In the genomic region with DNA sequence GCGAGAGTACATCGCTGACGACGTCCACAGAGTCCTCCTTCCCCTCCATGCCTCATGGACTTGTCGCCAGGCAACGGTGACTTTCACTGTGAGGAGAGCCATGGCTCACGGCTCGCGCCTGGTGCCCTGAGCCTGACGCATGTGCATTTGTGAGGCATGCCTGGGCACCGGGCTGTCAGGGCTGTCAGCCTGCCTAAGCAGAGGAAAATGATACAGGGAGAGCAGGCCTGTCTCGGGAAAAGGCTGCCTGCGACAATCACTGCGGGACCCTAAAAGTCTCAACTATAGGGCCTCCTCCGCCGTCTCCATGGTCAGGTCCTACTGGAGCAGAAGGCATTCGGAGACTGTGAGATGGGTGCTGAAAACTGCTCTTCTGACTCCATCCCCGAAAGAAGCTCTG, we compare ENCODE assay signal across 16 cellular contexts.
A peak's percentile ranks its signal among the peaks of the same experiment; 100 is the strongest.
DNase-seq lines count a peak whose midpoint lies in the region; FAIRE-seq and TF ChIP-seq lines count a peak whose summit lies in the region.
"Had no signal": no experiment of that assay in that cellular context is flagged by ENCODE, and none has a peak within 500 bp of the region (broad histone marks: within the 10 kb centered on the region; RNA-seq: fewer than 3 reads in every experiment).

No MANE protein-coding gene starts in this region.

- H3K4me3 Mint-ChIP-seq in endothelial cell (ENCODE audit: unreplicated experiment), result no peak overlapping the region
- H3K4me3 Mint-ChIP-seq: B cell; CD8-positive, alpha-beta T cell had no signal

- H3K36me3 Mint-ChIP-seq in endothelial cell (ENCODE audit: low read depth, unreplicated experiment), result no peaks in the 10 kb centered on the region
- H3K36me3 Mint-ChIP-seq: CD8-positive, alpha-beta T cell had no signal

- no peak for TF ChIP-seq CTCF in endothelial cell (IDR thresholded peaks at IDR 0.05; ENCODE audit: unreplicated experiment)

- peak; percentile 41 for DNase-seq in activated CD8-positive, alpha-beta memory T cell treated with anti-CD3 and anti-CD28 coated beads for 24 hours
- DNase-seq in activated CD8-positive, alpha-beta memory T cell treated with anti-CD3 and anti-CD28 coated beads, Interleukin-2, amount 50 U/mL, for 4 hours, result no peak
- peak; percentile 7 for DNase-seq in Daoy (ENCODE audit: low read depth)
- DNase-seq in iPS-NIHi7 (ENCODE audit: extremely low spot score), result peak; percentile 1
- DNase-seq in urothelium cell line (ENCODE audit: low spot score), result peak; percentile 1
- DNase-seq in NCI-H774 (lab: John Stamatoyannopoulos, UW), result no peak
- no peak for DNase-seq in endothelial cell (ENCODE audit: low spot score)
- DNase-seq: ACHN; CD8-positive, alpha-beta T cell; Kasumi-1; NCI-H2029 treated with DMSO at 0.1 percent for 48 hours; NCI-H226; SIG-M5 had no signal

- H3K9me3 Mint-ChIP-seq in endothelial cell (ENCODE audit: unreplicated experiment), result peaks cover 29% of the 10 kb centered on the region
- H3K9me3 Mint-ChIP-seq: CD8-positive, alpha-beta T cell had no signal

- H3K27ac Mint-ChIP-seq in endothelial cell (ENCODE audit: unreplicated experiment), result no peak overlapping the region
- H3K27ac Mint-ChIP-seq: B cell; CD8-positive, alpha-beta T cell had no signal

- peaks cover 12% of the 10 kb centered on the region for H3K27me3 Mint-ChIP-seq in endothelial cell (ENCODE audit: unreplicated experiment)
- H3K27me3 Mint-ChIP-seq: B cell had no signal

- no peaks in the 10 kb centered on the region for H3K4me1 Mint-ChIP-seq in endothelial cell (ENCODE audit: unreplicated experiment)
- H3K4me1 Mint-ChIP-seq: B cell had no signal

- peak; percentile 68 for FAIRE-seq in urothelium cell line (lab: Jason Lieb, UNC)
- FAIRE-seq: GM12878, RCC 7860 had no signal

Comparison
In these comparisons a context has a peak if more than half of its experiments do, and no peak if none do; other contexts are left out.
1. DNase-seq: peak in activated CD8-positive, alpha-beta memory T cell treated with anti-CD3 and anti-CD28 coated beads for 24 hours (single experiment), Daoy (single experiment), iPS-NIHi7 (single experiment) and urothelium cell line (single experiment); none in activated CD8-positive, alpha-beta memory T cell treated with anti-CD3 and anti-CD28 coated beads, Interleukin-2, amount 50 U/mL, for 4 hours (single experiment), NCI-H774 (single experiment) and endothelial cell (single experiment).